8 cellular contexts compared by ENCODE assay signal in genomic region chr7:139340037-139340807, GRCh38. TPM values are rescaled to one million over a fixed set of nuclear protein-coding genes. Genes with fewer than 3 reads are reported as not detected.
A peak's percentile ranks its signal among the peaks of the same experiment; 100 is the strongest.
DNase-seq lines count a peak whose midpoint lies in the region; ATAC-seq and TF ChIP-seq lines count a peak whose summit lies in the region.

No MANE protein-coding gene starts in this region.

- TF ChIP-seq CTCF in WERI-Rb-1 (IDR thresholded peaks at IDR 0.05; ENCODE audit: low read depth, low read length) (peak; percentile 76), mammary epithelial cell (conservative IDR thresholded peaks at IDR 0.05 in 1 of 2, IDR thresholded peaks at IDR 0.05 in 1 of 2; ENCODE audit: extremely low read depth in 1 of 2, insufficient read depth in 1 of 2, low read depth in 1 of 2, low read length in 2 of 2) (peak; percentile 59 to 74)

- dilution Hi-C loops in mammary epithelial cell (cut with HindIII; ENCODE audit: low sequenced_read_pairs) = no loop called here

- H3K4me3 ChIP-seq in WERI-Rb-1 (ENCODE audit: low read depth, low read length) (peak overlapping the region; percentile 70), mammary epithelial cell (replicated peaks in 1 of 3; ENCODE audit: insufficient read depth in 1 of 3, low read depth in 2 of 3, low read length in 3 of 3) (peak overlapping the region; percentile 73 to 90 (median 87)), skin epidermis (peak overlapping the region; percentile 77 to 96 (median 87))

- H3K9me3 ChIP-seq in WERI-Rb-1 (ENCODE audit: severe bottlenecking) = peaks cover 6% of the 10 kb centered on the region
- H3K9me3 ChIP-seq in mammary epithelial cell (replicated peaks; ENCODE audit: insufficient read depth, low read length) = peaks cover 4% of the 10 kb centered on the region

- intact Hi-C loops in mammary epithelial cell (cut with micrococcal nuclease) = loop anchor here (1.0 kb wide), 3 partner anchors 19 to 231 kb away; partner anchors contain the start of genes LUC7L2 and ZC3HAV1

- peaks cover 24% of the 10 kb centered on the region for H3K79me2 ChIP-seq in mammary epithelial cell (ENCODE audit: insufficient read depth, low read length)

- H3K36me3 ChIP-seq in WERI-Rb-1 (peaks cover 2% of the 10 kb centered on the region; the same call in 1 of the 2 replicates), mammary epithelial cell (ENCODE audit: insufficient read depth, low read length) (no peaks in the 10 kb centered on the region)

- 4% methylated on average over 43 of the region's 66 CpGs for WGBS in mammary epithelial cell (ENCODE audit: low coverage, missing lambda C conversion rate)

- H3K4me1 ChIP-seq in mammary epithelial cell (ENCODE audit: insufficient read depth, low read length) = peaks cover 7% of the 10 kb centered on the region

- H3K27ac ChIP-seq in WERI-Rb-1 = peak overlapping the region; percentile 98
- H3K27ac ChIP-seq in mammary epithelial cell (ENCODE audit: insufficient read depth, low read depth, low read length) = peak overlapping the region; percentile 99
- H3K27ac ChIP-seq in skin epidermis = peak overlapping the region; percentile 92 to 100 (median 98)

- peak overlapping the region; percentile 98 for H2AFZ ChIP-seq in mammary epithelial cell (ENCODE audit: low read depth, low read length)

- BruUV-seq in mammary epithelial cell (replicated peaks; lab: Mats Ljungman, UMichigan) = no TSS peak

- DNase-seq in AG08395 (ENCODE audit: low spot score) = peak; percentile 97
- peak; percentile 97 for DNase-seq in NCI-H2196 treated with DMSO at 0.1 percent for 48 hours (lab: John Stamatoyannopoulos, UW; ENCODE audit: unreplicated experiment)
- peak; percentile 98 for DNase-seq in WERI-Rb-1
- DNase-seq in mammary epithelial cell = peak; percentile 99
- DNase-seq in iPS-NIHi11 (ENCODE audit: low spot score) = peak; percentile 91

- peak; percentile 87 for ATAC-seq in GM18873 (IDR thresholded peaks at IDR 0.05; ENCODE audit: low FRiP score, unreplicated experiment)
- ATAC-seq in HG03159 (IDR thresholded peaks at IDR 0.05; ENCODE audit: unreplicated experiment) = peak; percentile 84

- peak overlapping the region; percentile 93 for H3K4me2 ChIP-seq in mammary epithelial cell (ENCODE audit: insufficient read depth, low read depth, low read length)

- in situ Hi-C loops in mammary epithelial cell (cut with MboI; ENCODE audit: low sequenced_read_pairs in 2 of 2) = no loop called here

- peak overlapping the region; percentile 97 for H3K9ac ChIP-seq in mammary epithelial cell (ENCODE audit: insufficient read depth, low read length)

- CTCF ChIA-PET in mammary epithelial cell (lab: Charles Lee; ENCODE audit: low non-redundant PET) = no interaction called here

- no peaks in the 10 kb centered on the region for H3K27me3 ChIP-seq in WERI-Rb-1 (ENCODE audit: insufficient read depth, low read depth, severe bottlenecking)
- no peaks in the 10 kb centered on the region for H3K27me3 ChIP-seq in mammary epithelial cell (ENCODE audit: insufficient read depth, low read length)

- no peaks in the 10 kb centered on the region for H4K20me1 ChIP-seq in mammary epithelial cell (ENCODE audit: insufficient read depth, low read length)

RNA-seq across cellular contexts. Expression of gene FMC1, which starts 0.9 kb away (rescaled TPM):
- total RNA-seq in mammary epithelial cell = 1 to 10 TPM; 6.2 to 7.1 TPM
- polyA plus RNA-seq in mammary epithelial cell = 7.3 TPM
- polyA minus RNA-seq in mammary epithelial cell = not detected

RNA-seq across cellular contexts. Expression of gene LUC7L2, which starts 19.5 kb away (rescaled TPM):
- 100 to 1,000 TPM in 1 of 2 donors, 10 to 100 TPM in 1; 44.0 to 110 TPM for total RNA-seq in mammary epithelial cell
- 31.6 TPM for polyA plus RNA-seq in mammary epithelial cell
- polyA minus RNA-seq in mammary epithelial cell = 32.4 TPM

Comparison
In these comparisons a context has a peak if more than half of its experiments do, and no peak if none do; other contexts are left out.
1. Peak in every context shown above with its lines: DNase-seq, ATAC-seq, H3K4me3 ChIP-seq and H3K27ac ChIP-seq.